ENCODE assay signal across 10 cellular contexts in the genomic region with DNA sequence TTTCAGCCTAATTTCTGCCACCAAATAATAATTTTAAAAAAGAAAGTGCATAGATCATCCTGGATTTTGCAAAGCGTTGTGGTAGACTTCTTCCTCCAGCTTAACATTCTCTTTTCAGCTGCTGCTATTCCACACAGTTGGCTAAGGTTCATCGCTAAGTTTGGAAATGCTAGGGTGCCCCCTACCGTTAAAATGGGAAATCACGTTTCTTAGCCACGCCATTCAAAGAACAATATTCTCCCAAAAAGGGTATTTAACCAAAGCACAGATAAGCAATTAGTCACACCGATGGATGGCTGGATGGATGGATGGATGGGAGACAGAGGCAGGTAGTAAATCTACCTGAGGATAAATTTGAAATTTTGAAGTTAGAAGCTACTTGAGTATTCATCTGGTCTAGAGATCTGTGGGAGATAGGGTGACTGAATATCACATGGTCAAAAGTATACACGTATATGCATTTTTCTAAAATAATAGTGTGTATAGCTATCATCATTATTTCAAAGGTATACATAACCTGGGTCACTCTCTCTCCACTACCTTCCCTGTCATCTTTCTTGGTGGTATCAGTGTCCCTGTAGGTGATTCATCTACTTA.
DNase-seq lines count a peak whose midpoint lies in the region; ATAC-seq, FAIRE-seq and TF ChIP-seq lines count a peak whose summit lies in the region.
"Had no signal": no experiment of that assay in that cellular context is flagged by ENCODE, and none has a peak within 500 bp of the region (broad histone marks: within the 10 kb centered on the region; RNA-seq: fewer than 3 reads in every experiment).

No MANE protein-coding gene starts in this region.

- H3K4me2 ChIP-seq in PC-3 (ENCODE audit: low read length) (no peak overlapping the region), astrocyte (ENCODE audit: low read length) (no peak overlapping the region)
- H3K4me2 ChIP-seq: BLaER1 had no signal

- TF ChIP-seq POLR2A in spleen (IDR thresholded peaks at IDR 0.05): no peak

- intact Hi-C loops in PC-3 (cut with micrococcal nuclease): loop anchor here (1.0 to 5.0 kb wide), 2 partner anchors 518 to 1020 kb away; no protein-coding TSS in a partner anchor
- intact Hi-C loops in spleen (cut with DNase I; ENCODE audit: low total_unique reads): loop anchor here (10.0 kb wide), 2 partner anchors 522 to 802 kb away; no protein-coding TSS in a partner anchor

- H3K9me2 ChIP-seq in PC-3 (replicated peaks; ENCODE audit: low read length): no peaks in the 10 kb centered on the region

- POLR2A ChIA-PET in PC-3 (lab: Charles Lee; ENCODE audit: unreplicated experiment): no interaction called here

- TF ChIP-seq CTCF in PC-3 (conservative IDR thresholded peaks at IDR 0.05; ENCODE audit: low read depth, low read length) (peak; percentile 95), astrocyte (IDR thresholded peaks at IDR 0.05; ENCODE audit: insufficient read depth, low read depth, low read length) (peak; percentile 86), spleen (IDR thresholded peaks at IDR 0.05 in 8 of 11, conservative IDR thresholded peaks at IDR 0.05 in 3 of 11) (peak in 10 of 11 experiments; percentile 50 to 80 (median 72))

- H3K27ac Mint-ChIP-seq in astrocyte (ENCODE audit: unreplicated experiment): no peak overlapping the region

- CTCF ChIA-PET in PC-3 (lab: Charles Lee): interaction anchor here (0.5 to 2.2 kb wide), 4 partner anchors 167 to 720 kb away, joined by 3 to 17 read pairs (median 5); no protein-coding TSS in a partner anchor

- H4K20me1 ChIP-seq in PC-3 (ENCODE audit: low read length): no peaks in the 10 kb centered on the region
- no peaks in the 10 kb centered on the region for H4K20me1 ChIP-seq in astrocyte (ENCODE audit: insufficient read depth, low read length)
- H4K20me1 ChIP-seq: BLaER1 had no signal

- H3K27me3 ChIP-seq in PC-3 (ENCODE audit: low read length) (peaks cover 42% of the 10 kb centered on the region), astrocyte (ENCODE audit: insufficient read depth, low read length) (no peaks in the 10 kb centered on the region), spleen (replicated peaks in 1 of 7) (no peaks in the 10 kb centered on the region)
- H3K27me3 ChIP-seq: BLaER1 had no signal

- H3F3A ChIP-seq in PC-3 (ENCODE audit: low read length, unreplicated experiment): no peaks in the 10 kb centered on the region

- H3K9ac ChIP-seq in PC-3 (ENCODE audit: low read length): no peak overlapping the region
- no peak overlapping the region for H3K9ac ChIP-seq in astrocyte (ENCODE audit: low read length)
- H3K9ac ChIP-seq: BLaER1 had no signal

- H3K4me3 ChIP-seq in PC-3 (ENCODE audit: low read length) (no peak overlapping the region), astrocyte (ENCODE audit: insufficient read depth, low read depth, low read length) (no peak overlapping the region), spleen (no peak overlapping the region)
- H3K4me3 ChIP-seq: BLaER1 had no signal

- peak; percentile 4 for DNase-seq in DMS79 (lab: John Stamatoyannopoulos, UW)
- no peak for DNase-seq in DMS79 treated with DMSO at 0.1 percent for 48 hours (lab: John Stamatoyannopoulos, UW)
- peak; percentile 19 for DNase-seq in HS-5 (ENCODE audit: low read depth)
- DNase-seq in PC-3: peak; percentile 82
- peak; percentile 36 for DNase-seq in astrocyte (ENCODE audit: low read depth)
- DNase-seq in hypothalamus (lab: John Stamatoyannopoulos, UW): peak in 30 of 51 donors; percentile 1 to 81 (median 20)
- no peak for DNase-seq in spleen

- peak; percentile 85 for FAIRE-seq in astrocyte (lab: Jason Lieb, UNC)

- H2AFZ ChIP-seq in PC-3 (ENCODE audit: low read length) (no peak overlapping the region), astrocyte (ENCODE audit: low read depth, low read length) (no peak overlapping the region)

- H3K4me3 Mint-ChIP-seq in astrocyte (ENCODE audit: unreplicated experiment): no peak overlapping the region

- no peaks in the 10 kb centered on the region for H3K36me3 ChIP-seq in PC-3 (ENCODE audit: low read depth, low read length)
- H3K36me3 ChIP-seq in astrocyte (ENCODE audit: insufficient read depth, low read length): no peaks in the 10 kb centered on the region
- no peaks in the 10 kb centered on the region for H3K36me3 ChIP-seq in spleen
- H3K36me3 ChIP-seq: BLaER1 had no signal

- H3K9me3 ChIP-seq in PC-3 (ENCODE audit: low read length): no peaks in the 10 kb centered on the region
- H3K9me3 ChIP-seq in astrocyte (ENCODE audit: insufficient read depth, low read depth, low read length): no peaks in the 10 kb centered on the region
- no peaks in the 10 kb centered on the region for H3K9me3 ChIP-seq in spleen
- H3K9me3 ChIP-seq: BLaER1 had no signal

- H3K27ac ChIP-seq in PC-3 (ENCODE audit: low read length): no peak overlapping the region
- no peak overlapping the region for H3K27ac ChIP-seq in astrocyte (ENCODE audit: low read depth, low read length)
- H3K27ac ChIP-seq in spleen: no peak overlapping the region
- H3K27ac ChIP-seq: BLaER1, epithelial cell of prostate had no signal

- H3K4me1 ChIP-seq in PC-3 (ENCODE audit: insufficient read depth, low read length): no peaks in the 10 kb centered on the region
- H3K4me1 ChIP-seq in astrocyte (ENCODE audit: insufficient read depth, low read length): no peaks in the 10 kb centered on the region
- peaks cover 0 to 6% (median 0%) of the 10 kb centered on the region in 6 donors for H3K4me1 ChIP-seq in spleen
- H3K4me1 ChIP-seq: BLaER1 had no signal

- 10 to 14% (median 11%) methylated on average over 7 of the region's 7 CpGs for WGBS in spleen, 5 donors

- no peaks in the 10 kb centered on the region for H3K36me3 Mint-ChIP-seq in astrocyte (ENCODE audit: low read depth, unreplicated experiment)

- H3K79me2 ChIP-seq in PC-3 (ENCODE audit: low read length): no peaks in the 10 kb centered on the region
- H3K79me2 ChIP-seq in astrocyte (ENCODE audit: insufficient read depth, low read length): no peaks in the 10 kb centered on the region

- peaks cover 3% of the 10 kb centered on the region for H3K27me3 Mint-ChIP-seq in astrocyte (ENCODE audit: low read depth, unreplicated experiment)

- BruUV-seq in PC-3 (replicated peaks; lab: Mats Ljungman, UMichigan): no TSS peak

- ATAC-seq in GM21447 (IDR thresholded peaks at IDR 0.05; ENCODE audit: unreplicated experiment): peak; percentile 95
- peak; percentile 89 for ATAC-seq in PC-3

- peaks cover 7% of the 10 kb centered on the region for H3K9me3 Mint-ChIP-seq in astrocyte (ENCODE audit: unreplicated experiment)

- H3K4me1 Mint-ChIP-seq in astrocyte (ENCODE audit: low read depth, unreplicated experiment): no peaks in the 10 kb centered on the region

Comparison
In these comparisons a context has a peak if more than half of its experiments do, and no peak if none do; other contexts are left out.
1. DNase-seq: peak in DMS79 (single experiment), HS-5 (single experiment), PC-3 (single experiment), astrocyte (single experiment) and hypothalamus (30 of 51); none in DMS79 treated with DMSO at 0.1 percent for 48 hours (single experiment) and spleen (single experiment).
2. Peak in every context shown above with its lines, with median percentiles within 50 percentile points of each other: CTCF ChIP-seq.